14 cellular contexts compared by ENCODE assay signal in genomic region chr12:131803995-131804521, GRCh38. TPM values are rescaled to one million over a fixed set of nuclear protein-coding genes. Genes with fewer than 3 reads are reported as not detected.
DNase-seq lines count a peak whose midpoint lies in the region; ATAC-seq, FAIRE-seq and TF ChIP-seq lines count a peak whose summit lies in the region.
"Had no signal": no experiment of that assay in that cellular context is flagged by ENCODE, and none has a peak within 500 bp of the region (broad histone marks: within the 10 kb centered on the region; RNA-seq: fewer than 3 reads in every experiment).

No MANE protein-coding gene starts in this region.

- TF ChIP-seq EP300 in tibial nerve (IDR thresholded peaks at IDR 0.05), result no peak

- H3K9ac ChIP-seq in astrocyte (ENCODE audit: low read length), result peak overlapping the region; percentile 61

- peaks cover 7% of the 10 kb centered on the region for H3K4me1 ChIP-seq in astrocyte (ENCODE audit: insufficient read depth, low read length)
- H3K4me1 ChIP-seq in tibial nerve, result peaks cover 0 to 7% (median 0%) of the 10 kb centered on the region in 4 donors
- H3K4me1 ChIP-seq in HAP-1, result no peaks in the 10 kb centered on the region; the same call in 1 of the 2 replicates
- H3K4me1 ChIP-seq: BE2C had no signal

- H3K36me3 ChIP-seq in astrocyte (ENCODE audit: insufficient read depth, low read length), result no peaks in the 10 kb centered on the region
- peaks cover 0 to 38% (median 0%) of the 10 kb centered on the region in 3 donors for H3K36me3 ChIP-seq in tibial nerve
- peaks cover 3% of the 10 kb centered on the region for H3K36me3 ChIP-seq in HAP-1 (replicated peaks)

- TF ChIP-seq POLR2A in tibial nerve (IDR thresholded peaks at IDR 0.05), result no peak

- FAIRE-seq in astrocyte (lab: Jason Lieb, UNC), result no peak
- FAIRE-seq: endometrium had no signal

- H3K36me3 Mint-ChIP-seq in stimulated activated naive CD8-positive, alpha-beta T cell treated with anti-CD3 and anti-CD28 coated beads, Interleukin-15, Interleukin-2, amounts not matched to agents 100 ng/mL and 50 ng/mL, for 24 hours (ENCODE audit: low read depth), result peaks cover 24% of the 10 kb centered on the region
- H3K36me3 Mint-ChIP-seq in astrocyte (ENCODE audit: low read depth, unreplicated experiment), result peaks cover 9% of the 10 kb centered on the region

- H3K4me3 ChIP-seq in astrocyte (ENCODE audit: insufficient read depth, low read depth, low read length) (no peak overlapping the region), tibial nerve (no peak overlapping the region), HAP-1 (no peak overlapping the region)

- H3K27ac ChIP-seq in astrocyte (ENCODE audit: low read depth, low read length) (no peak overlapping the region), tibial nerve (peak overlapping the region in 1 of 4 donors; percentile 26)

- H3K27me3 Mint-ChIP-seq in stimulated activated naive CD8-positive, alpha-beta T cell treated with anti-CD3 and anti-CD28 coated beads, Interleukin-15, Interleukin-2, amounts not matched to agents 100 ng/mL and 50 ng/mL, for 24 hours, result no peaks in the 10 kb centered on the region
- H3K27me3 Mint-ChIP-seq in stimulated activated naive CD8-positive, alpha-beta T cell treated with anti-CD3 and anti-CD28 coated beads, Interleukin-15, amount 100 ng/mL, for 72 hours, result no peaks in the 10 kb centered on the region
- H3K27me3 Mint-ChIP-seq in astrocyte (ENCODE audit: low read depth, unreplicated experiment), result no peaks in the 10 kb centered on the region

- peak overlapping the region; percentile 83 for H3K4me2 ChIP-seq in astrocyte (ENCODE audit: low read length)

- peak overlapping the region; percentile 78 for H2AFZ ChIP-seq in astrocyte (ENCODE audit: low read depth, low read length)

- H3K4me3 Mint-ChIP-seq in stimulated activated naive CD8-positive, alpha-beta T cell treated with anti-CD3 and anti-CD28 coated beads, Interleukin-15, Interleukin-2, amounts not matched to agents 100 ng/mL and 50 ng/mL, for 24 hours, result no peak overlapping the region
- H3K4me3 Mint-ChIP-seq in stimulated activated naive CD8-positive, alpha-beta T cell treated with anti-CD3 and anti-CD28 coated beads, Interleukin-15, amount 100 ng/mL, for 72 hours, result no peak overlapping the region
- no peak overlapping the region for H3K4me3 Mint-ChIP-seq in astrocyte (ENCODE audit: unreplicated experiment)
- H3K4me3 Mint-ChIP-seq: activated CD8-positive, alpha-beta T cell treated with anti-CD3 and anti-CD28 coated beads, Interleukin-2, amount 10 ng/mL, durations not matched to agents 7 days and 5 days; stimulated activated effector memory CD8-positive, alpha-beta T cell treated with anti-CD3 and anti-CD28 coated beads, Interleukin-12 subunit alpha, Interleukin-12 subunit beta, amount 100 ng/mL, for 72 hours had no signal

- no peaks in the 10 kb centered on the region for H3K27me3 ChIP-seq in astrocyte (ENCODE audit: insufficient read depth, low read length)
- no peaks in the 10 kb centered on the region for H3K27me3 ChIP-seq in tibial nerve
- no peaks in the 10 kb centered on the region for H3K27me3 ChIP-seq in HAP-1 (ENCODE audit: low read depth)
- H3K27me3 ChIP-seq: BE2C had no signal

- DNase-seq in stimulated activated naive CD8-positive, alpha-beta T cell treated with anti-CD3 and anti-CD28 coated beads, Interleukin-15, amount 100 ng/mL, for 72 hours, result no peak
- DNase-seq in astrocyte (ENCODE audit: low read depth) (peak; percentile 66), iris pigment epithelial cell (ENCODE audit: low read depth) (peak; percentile 62), tibial nerve (ENCODE audit: low spot score in 2 of 2) (no peak), NCI-H1048 (lab: John Stamatoyannopoulos, UW) (no peak), HAP-1 (ENCODE audit: low spot score in 2 of 2) (no peak), iPS-NIHi7 (ENCODE audit: extremely low spot score) (no peak)
- DNase-seq: activated CD8-positive, alpha-beta T cell treated with anti-CD3 and anti-CD28 coated beads, Interleukin-2, amount 10 ng/mL, durations not matched to agents 7 days and 5 days; BE2C; H7; NCI-H524 treated with DMSO at 0.1 percent for 48 hours had no signal

- H3K9me3 Mint-ChIP-seq in stimulated activated naive CD8-positive, alpha-beta T cell treated with anti-CD3 and anti-CD28 coated beads, Interleukin-15, Interleukin-2, amounts not matched to agents 100 ng/mL and 50 ng/mL, for 24 hours, result no peaks in the 10 kb centered on the region
- no peaks in the 10 kb centered on the region for H3K9me3 Mint-ChIP-seq in stimulated activated naive CD8-positive, alpha-beta T cell treated with anti-CD3 and anti-CD28 coated beads, Interleukin-15, amount 100 ng/mL, for 72 hours
- peaks cover 5% of the 10 kb centered on the region for H3K9me3 Mint-ChIP-seq in astrocyte (ENCODE audit: unreplicated experiment)
- H3K9me3 Mint-ChIP-seq: stimulated activated effector memory CD8-positive, alpha-beta T cell treated with anti-CD3 and anti-CD28 coated beads, Interleukin-12 subunit alpha, Interleukin-12 subunit beta, amount 100 ng/mL, for 72 hours had no signal

- H3K9me3 ChIP-seq in astrocyte (ENCODE audit: insufficient read depth, low read depth, low read length) (no peaks in the 10 kb centered on the region), tibial nerve (no peaks in the 10 kb centered on the region), HAP-1 (no peaks in the 10 kb centered on the region)
- H3K9me3 ChIP-seq: BE2C had no signal

- H3K79me2 ChIP-seq in astrocyte (ENCODE audit: insufficient read depth, low read length), result no peaks in the 10 kb centered on the region

- in situ Hi-C loops in HAP-1 (cut with MboI; ENCODE audit: low sequenced_read_pairs), result no loop called here

- H3K4me1 Mint-ChIP-seq in stimulated activated naive CD8-positive, alpha-beta T cell treated with anti-CD3 and anti-CD28 coated beads, Interleukin-15, Interleukin-2, amounts not matched to agents 100 ng/mL and 50 ng/mL, for 24 hours (ENCODE audit: low read depth), result no peaks in the 10 kb centered on the region
- no peaks in the 10 kb centered on the region for H3K4me1 Mint-ChIP-seq in stimulated activated naive CD8-positive, alpha-beta T cell treated with anti-CD3 and anti-CD28 coated beads, Interleukin-15, amount 100 ng/mL, for 72 hours
- H3K4me1 Mint-ChIP-seq in astrocyte (ENCODE audit: low read depth, unreplicated experiment), result peaks cover 5% of the 10 kb centered on the region
- H3K4me1 Mint-ChIP-seq: stimulated activated effector memory CD8-positive, alpha-beta T cell treated with anti-CD3 and anti-CD28 coated beads, Interleukin-12 subunit alpha, Interleukin-12 subunit beta, amount 100 ng/mL, for 72 hours had no signal

- no peaks in the 10 kb centered on the region for H4K20me1 ChIP-seq in astrocyte (ENCODE audit: insufficient read depth, low read length)

- no peak for ATAC-seq in stimulated activated naive CD8-positive, alpha-beta T cell treated with anti-CD3 and anti-CD28 coated beads, Interleukin-15, amount 100 ng/mL, for 72 hours
- ATAC-seq: activated CD8-positive, alpha-beta T cell treated with anti-CD3 and anti-CD28 coated beads, Interleukin-2, amount 10 ng/mL, durations not matched to agents 7 days and 5 days; stimulated activated effector memory CD8-positive, alpha-beta T cell treated with anti-CD3 and anti-CD28 coated beads, Interleukin-12 subunit alpha, Interleukin-12 subunit beta, amount 100 ng/mL, for 72 hours had no signal

- no peak for TF ChIP-seq CTCF in astrocyte (IDR thresholded peaks at IDR 0.05; ENCODE audit: insufficient read depth, low read depth, low read length)
- TF ChIP-seq CTCF in tibial nerve (IDR thresholded peaks at IDR 0.05), result no peak

- 24 to 25% methylated on average over 11 of the region's 11 CpGs for whole genome bisulfite sequencing in tibial nerve, 2 donors

- peak overlapping the region; percentile 61 for H3K27ac Mint-ChIP-seq in stimulated activated naive CD8-positive, alpha-beta T cell treated with anti-CD3 and anti-CD28 coated beads, Interleukin-15, Interleukin-2, amounts not matched to agents 100 ng/mL and 50 ng/mL, for 24 hours
- H3K27ac Mint-ChIP-seq in stimulated activated naive CD8-positive, alpha-beta T cell treated with anti-CD3 and anti-CD28 coated beads, Interleukin-15, amount 100 ng/mL, for 72 hours, result no peak overlapping the region
- no peak overlapping the region for H3K27ac Mint-ChIP-seq in astrocyte (ENCODE audit: unreplicated experiment)
- H3K27ac Mint-ChIP-seq: activated CD8-positive, alpha-beta T cell treated with anti-CD3 and anti-CD28 coated beads, Interleukin-2, amount 10 ng/mL, durations not matched to agents 7 days and 5 days; stimulated activated effector memory CD8-positive, alpha-beta T cell treated with anti-CD3 and anti-CD28 coated beads, Interleukin-12 subunit alpha, Interleukin-12 subunit beta, amount 100 ng/mL, for 72 hours had no signal

RNA-seq across cellular contexts. Expression of gene MMP17, which starts 24.1 kb away (rescaled TPM):
- total RNA-seq in astrocyte (5.6 and 8.4 TPM in 2 replicates), tibial nerve (10 to 100 TPM; 10.9 to 65.3 (median 32.6) TPM)
- total RNA-seq: activated CD8-positive, alpha-beta T cell treated with anti-CD3 and anti-CD28 coated beads, Interleukin-2, amount 10 ng/mL, durations not matched to agents 7 days and 5 days had no signal

Comparison
In these comparisons a context has a peak if more than half of its experiments do, and no peak if none do; other contexts are left out.
1. DNase-seq: peak in astrocyte (single experiment) and iris pigment epithelial cell (single experiment); none in stimulated activated naive CD8-positive, alpha-beta T cell treated with anti-CD3 and anti-CD28 coated beads, Interleukin-15, amount 100 ng/mL, for 72 hours (0 of 2), tibial nerve (0 of 2), NCI-H1048 (single experiment), HAP-1 (0 of 2) and iPS-NIHi7 (single experiment).